ENCODE assay signal across 1 cellular context in the genomic region with DNA sequence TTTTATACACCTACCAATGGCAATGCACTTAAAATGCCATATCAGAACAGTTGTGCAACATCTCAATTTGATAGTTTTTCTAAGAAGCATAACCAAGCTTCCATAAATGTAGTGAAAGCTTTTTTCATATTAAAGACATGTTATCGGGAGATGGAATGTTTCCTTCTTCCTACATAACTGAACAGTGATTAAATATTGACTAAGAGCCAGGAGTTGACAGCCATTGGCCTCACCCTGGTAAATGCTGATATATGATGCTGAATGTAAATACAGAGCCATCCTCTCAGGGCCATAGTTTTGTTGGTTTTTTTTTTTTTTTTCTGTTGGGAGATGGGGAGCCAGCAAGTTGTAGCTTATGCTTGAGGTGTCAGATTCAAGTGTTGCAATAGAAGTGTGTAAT.
A peak's percentile ranks its signal among the peaks of the same experiment; 100 is the strongest.
TF ChIP-seq lines count a peak whose summit lies in the region.

No MANE protein-coding gene starts in this region.

TF ChIP-seq in HEK293, 187 proteins besides CTCF, POLR2A, EP300 and RAD21 (continued from another document and continues in another):
- TF ChIP-seq, protein P1, sequence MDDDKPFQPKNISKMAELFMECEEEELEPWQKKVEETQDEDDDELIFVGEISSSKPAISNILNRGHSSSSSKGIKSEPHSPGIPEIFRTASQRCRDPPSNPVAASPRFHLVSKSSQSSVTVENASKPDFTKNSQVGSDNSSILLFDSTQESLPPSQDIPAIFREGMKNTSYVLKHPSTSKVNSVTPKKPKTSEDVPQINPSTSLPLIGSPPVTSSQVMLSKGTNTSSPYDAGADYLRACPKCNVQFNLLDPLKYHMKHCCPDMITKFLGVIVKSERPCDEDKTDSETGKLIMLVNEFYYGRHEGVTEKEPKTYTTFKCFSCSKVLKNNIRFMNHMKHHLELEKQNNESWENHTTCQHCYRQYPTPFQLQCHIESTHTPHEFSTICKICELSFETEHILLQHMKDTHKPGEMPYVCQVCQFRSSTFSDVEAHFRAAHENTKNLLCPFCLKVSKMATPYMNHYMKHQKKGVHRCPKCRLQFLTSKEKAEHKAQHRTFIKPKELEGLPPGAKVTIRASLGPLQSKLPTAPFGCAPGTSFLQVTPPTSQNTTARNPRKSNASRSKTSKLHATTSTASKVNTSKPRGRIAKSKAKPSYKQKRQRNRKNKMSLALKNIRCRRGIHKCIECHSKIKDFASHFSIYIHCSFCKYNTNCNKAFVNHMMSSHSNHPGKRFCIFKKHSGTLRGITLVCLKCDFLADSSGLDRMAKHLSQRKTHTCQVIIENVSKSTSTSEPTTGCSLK (tag by site-specific recombination; IDR thresholded peaks at IDR 0.05), result no peak
- TF ChIP-seq ZNF324 (tag by site-specific recombination; IDR thresholded peaks at IDR 0.05) (no peak), ZNF157 (tag by site-specific recombination; IDR thresholded peaks at IDR 0.05) (no peak), ZNF707 (tag by site-specific recombination; IDR thresholded peaks at IDR 0.05) (no peak), ZNF792 (tag by site-specific recombination; IDR thresholded peaks at IDR 0.05) (no peak), ZNF2 (tag by site-specific recombination; IDR thresholded peaks at IDR 0.05) (0 out of 2 replicates have a peak, but pooled peaks have one; percentile 46), GLI2 (tag by site-specific recombination; IDR thresholded peaks at IDR 0.05; ENCODE audit: borderline replicate concordance, low read depth) (no peak; the same call in 1 of the 2 replicates), SCRT2 (tag by site-specific recombination; IDR thresholded peaks at IDR 0.05) (no peak), ZNF341 (tag by site-specific recombination; IDR thresholded peaks at IDR 0.05; ENCODE audit: low read depth) (no peak), ZNF19 (tag by site-specific recombination; IDR thresholded peaks at IDR 0.05; ENCODE audit: low read depth) (no peak), ZBTB1 (tag by site-specific recombination; IDR thresholded peaks at IDR 0.05) (no peak), ZBTB7A (tag by site-specific recombination; IDR thresholded peaks at IDR 0.05; ENCODE audit: low read depth) (no peak), ZNF610 (tag by site-specific recombination; IDR thresholded peaks at IDR 0.05; ENCODE audit: borderline replicate concordance) (no peak), ZBTB8A (tag by site-specific recombination; IDR thresholded peaks at IDR 0.05) (0 out of 2 replicates have a peak, but pooled peaks have one; percentile 22), ZNF184 (tag by site-specific recombination; IDR thresholded peaks at IDR 0.05) (no peak), ZNF549 (tag by site-specific recombination; IDR thresholded peaks at IDR 0.05) (no peak), ZSCAN30 (tag by site-specific recombination; IDR thresholded peaks at IDR 0.05) (no peak), ZNF530 (tag by site-specific recombination; IDR thresholded peaks at IDR 0.05; ENCODE audit: low read depth) (no peak), ZNF24 (tag by site-specific recombination; IDR thresholded peaks at IDR 0.05) (0 out of 2 replicates have a peak, but pooled peaks have one; percentile 30), SP2 (tag by site-specific recombination; IDR thresholded peaks at IDR 0.05) (no peak), ZNF747 (tag by site-specific recombination; IDR thresholded peaks at IDR 0.05) (no peak), ZNF596 (tag by site-specific recombination; IDR thresholded peaks at IDR 0.05) (no peak), ZNF221 (tag by site-specific recombination; IDR thresholded peaks at IDR 0.05; ENCODE audit: borderline replicate concordance) (no peak), ZNF292 (tag by site-specific recombination; IDR thresholded peaks at IDR 0.05; ENCODE audit: borderline replicate concordance, low read depth) (no peak), GFI1B (tag by site-specific recombination; IDR thresholded peaks at IDR 0.05) (no peak), KLF7 (tag by site-specific recombination; IDR thresholded peaks at IDR 0.05; ENCODE audit: borderline replicate concordance) (no peak), MYNN (tag by site-specific recombination; IDR thresholded peaks at IDR 0.05; ENCODE audit: borderline replicate concordance) (no peak; the same call in 1 of the 2 replicates), PRDM1 (tag by site-specific recombination; IDR thresholded peaks at IDR 0.05) (no peak), ZNF670 (tag by site-specific recombination; IDR thresholded peaks at IDR 0.05; ENCODE audit: low read depth) (no peak), ZNF140 (tag by site-specific recombination; IDR thresholded peaks at IDR 0.05) (no peak), ZNF768 (tag by site-specific recombination; IDR thresholded peaks at IDR 0.05) (no peak), TRIM28 (IDR thresholded peaks at IDR 0.05; ENCODE audit: borderline replicate concordance, low read length) (no peak; the same call in 1 of the 2 replicates), ZFP37 (tag by site-specific recombination; IDR thresholded peaks at IDR 0.05) (no peak), ZNF239 (tag by site-specific recombination; IDR thresholded peaks at IDR 0.05) (no peak), ZBTB20 (tag by site-specific recombination; IDR thresholded peaks at IDR 0.05) (peak; percentile 75)
- TF ChIP-seq, protein P2, sequence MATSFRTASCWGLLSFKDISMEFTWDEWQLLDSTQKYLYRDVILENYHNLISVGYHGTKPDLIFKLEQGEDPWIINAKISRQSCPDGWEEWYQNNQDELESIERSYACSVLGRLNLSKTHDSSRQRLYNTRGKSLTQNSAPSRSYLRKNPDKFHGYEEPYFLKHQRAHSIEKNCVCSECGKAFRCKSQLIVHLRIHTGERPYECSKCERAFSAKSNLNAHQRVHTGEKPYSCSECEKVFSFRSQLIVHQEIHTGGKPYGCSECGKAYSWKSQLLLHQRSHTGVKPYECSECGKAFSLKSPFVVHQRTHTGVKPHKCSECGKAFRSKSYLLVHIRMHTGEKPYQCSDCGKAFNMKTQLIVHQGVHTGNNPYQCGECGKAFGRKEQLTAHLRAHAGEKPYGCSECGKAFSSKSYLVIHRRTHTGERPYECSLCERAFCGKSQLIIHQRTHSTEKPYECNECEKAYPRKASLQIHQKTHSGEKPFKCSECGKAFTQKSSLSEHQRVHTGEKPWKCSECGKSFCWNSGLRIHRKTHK (tag by site-specific recombination; IDR thresholded peaks at IDR 0.05), result no peak
- TF ChIP-seq, protein P3, sequence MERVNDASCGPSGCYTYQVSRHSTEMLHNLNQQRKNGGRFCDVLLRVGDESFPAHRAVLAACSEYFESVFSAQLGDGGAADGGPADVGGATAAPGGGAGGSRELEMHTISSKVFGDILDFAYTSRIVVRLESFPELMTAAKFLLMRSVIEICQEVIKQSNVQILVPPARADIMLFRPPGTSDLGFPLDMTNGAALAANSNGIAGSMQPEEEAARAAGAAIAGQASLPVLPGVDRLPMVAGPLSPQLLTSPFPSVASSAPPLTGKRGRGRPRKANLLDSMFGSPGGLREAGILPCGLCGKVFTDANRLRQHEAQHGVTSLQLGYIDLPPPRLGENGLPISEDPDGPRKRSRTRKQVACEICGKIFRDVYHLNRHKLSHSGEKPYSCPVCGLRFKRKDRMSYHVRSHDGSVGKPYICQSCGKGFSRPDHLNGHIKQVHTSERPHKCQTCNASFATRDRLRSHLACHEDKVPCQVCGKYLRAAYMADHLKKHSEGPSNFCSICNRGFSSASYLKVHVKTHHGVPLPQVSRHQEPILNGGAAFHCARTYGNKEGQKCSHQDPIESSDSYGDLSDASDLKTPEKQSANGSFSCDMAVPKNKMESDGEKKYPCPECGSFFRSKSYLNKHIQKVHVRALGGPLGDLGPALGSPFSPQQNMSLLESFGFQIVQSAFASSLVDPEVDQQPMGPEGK (tag by site-specific recombination; IDR thresholded peaks at IDR 0.05), result peak; percentile 60; the same call in 1 of the 2 replicates
- TF ChIP-seq, protein P4, sequence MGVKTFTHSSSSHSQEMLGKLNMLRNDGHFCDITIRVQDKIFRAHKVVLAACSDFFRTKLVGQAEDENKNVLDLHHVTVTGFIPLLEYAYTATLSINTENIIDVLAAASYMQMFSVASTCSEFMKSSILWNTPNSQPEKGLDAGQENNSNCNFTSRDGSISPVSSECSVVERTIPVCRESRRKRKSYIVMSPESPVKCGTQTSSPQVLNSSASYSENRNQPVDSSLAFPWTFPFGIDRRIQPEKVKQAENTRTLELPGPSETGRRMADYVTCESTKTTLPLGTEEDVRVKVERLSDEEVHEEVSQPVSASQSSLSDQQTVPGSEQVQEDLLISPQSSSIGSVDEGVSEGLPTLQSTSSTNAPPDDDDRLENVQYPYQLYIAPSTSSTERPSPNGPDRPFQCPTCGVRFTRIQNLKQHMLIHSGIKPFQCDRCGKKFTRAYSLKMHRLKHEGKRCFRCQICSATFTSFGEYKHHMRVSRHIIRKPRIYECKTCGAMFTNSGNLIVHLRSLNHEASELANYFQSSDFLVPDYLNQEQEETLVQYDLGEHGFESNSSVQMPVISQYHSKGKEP (tag by site-specific recombination; IDR thresholded peaks at IDR 0.05), result no peak
- TF ChIP-seq, protein P5, sequence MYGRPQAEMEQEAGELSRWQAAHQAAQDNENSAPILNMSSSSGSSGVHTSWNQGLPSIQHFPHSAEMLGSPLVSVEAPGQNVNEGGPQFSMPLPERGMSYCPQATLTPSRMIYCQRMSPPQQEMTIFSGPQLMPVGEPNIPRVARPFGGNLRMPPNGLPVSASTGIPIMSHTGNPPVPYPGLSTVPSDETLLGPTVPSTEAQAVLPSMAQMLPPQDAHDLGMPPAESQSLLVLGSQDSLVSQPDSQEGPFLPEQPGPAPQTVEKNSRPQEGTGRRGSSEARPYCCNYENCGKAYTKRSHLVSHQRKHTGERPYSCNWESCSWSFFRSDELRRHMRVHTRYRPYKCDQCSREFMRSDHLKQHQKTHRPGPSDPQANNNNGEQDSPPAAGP (tag by site-specific recombination; IDR thresholded peaks at IDR 0.05), result no peak
- TF ChIP-seq, protein P6, sequence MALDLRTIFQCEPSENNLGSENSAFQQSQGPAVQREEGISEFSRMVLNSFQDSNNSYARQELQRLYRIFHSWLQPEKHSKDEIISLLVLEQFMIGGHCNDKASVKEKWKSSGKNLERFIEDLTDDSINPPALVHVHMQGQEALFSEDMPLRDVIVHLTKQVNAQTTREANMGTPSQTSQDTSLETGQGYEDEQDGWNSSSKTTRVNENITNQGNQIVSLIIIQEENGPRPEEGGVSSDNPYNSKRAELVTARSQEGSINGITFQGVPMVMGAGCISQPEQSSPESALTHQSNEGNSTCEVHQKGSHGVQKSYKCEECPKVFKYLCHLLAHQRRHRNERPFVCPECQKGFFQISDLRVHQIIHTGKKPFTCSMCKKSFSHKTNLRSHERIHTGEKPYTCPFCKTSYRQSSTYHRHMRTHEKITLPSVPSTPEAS (tag by site-specific recombination; IDR thresholded peaks at IDR 0.05), result no peak
- TF ChIP-seq, protein P7, sequence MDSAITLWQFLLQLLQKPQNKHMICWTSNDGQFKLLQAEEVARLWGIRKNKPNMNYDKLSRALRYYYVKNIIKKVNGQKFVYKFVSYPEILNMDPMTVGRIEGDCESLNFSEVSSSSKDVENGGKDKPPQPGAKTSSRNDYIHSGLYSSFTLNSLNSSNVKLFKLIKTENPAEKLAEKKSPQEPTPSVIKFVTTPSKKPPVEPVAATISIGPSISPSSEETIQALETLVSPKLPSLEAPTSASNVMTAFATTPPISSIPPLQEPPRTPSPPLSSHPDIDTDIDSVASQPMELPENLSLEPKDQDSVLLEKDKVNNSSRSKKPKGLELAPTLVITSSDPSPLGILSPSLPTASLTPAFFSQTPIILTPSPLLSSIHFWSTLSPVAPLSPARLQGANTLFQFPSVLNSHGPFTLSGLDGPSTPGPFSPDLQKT (IDR thresholded peaks at IDR 0.05; ENCODE audit: borderline replicate concordance, low read depth, low read length), result no peak
- TF ChIP-seq, protein P8, sequence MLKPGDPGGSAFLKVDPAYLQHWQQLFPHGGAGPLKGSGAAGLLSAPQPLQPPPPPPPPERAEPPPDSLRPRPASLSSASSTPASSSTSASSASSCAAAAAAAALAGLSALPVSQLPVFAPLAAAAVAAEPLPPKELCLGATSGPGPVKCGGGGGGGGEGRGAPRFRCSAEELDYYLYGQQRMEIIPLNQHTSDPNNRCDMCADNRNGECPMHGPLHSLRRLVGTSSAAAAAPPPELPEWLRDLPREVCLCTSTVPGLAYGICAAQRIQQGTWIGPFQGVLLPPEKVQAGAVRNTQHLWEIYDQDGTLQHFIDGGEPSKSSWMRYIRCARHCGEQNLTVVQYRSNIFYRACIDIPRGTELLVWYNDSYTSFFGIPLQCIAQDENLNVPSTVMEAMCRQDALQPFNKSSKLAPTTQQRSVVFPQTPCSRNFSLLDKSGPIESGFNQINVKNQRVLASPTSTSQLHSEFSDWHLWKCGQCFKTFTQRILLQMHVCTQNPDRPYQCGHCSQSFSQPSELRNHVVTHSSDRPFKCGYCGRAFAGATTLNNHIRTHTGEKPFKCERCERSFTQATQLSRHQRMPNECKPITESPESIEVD (tag by site-specific recombination; IDR thresholded peaks at IDR 0.05), result peak; percentile 99
- TF ChIP-seq, protein P9, sequence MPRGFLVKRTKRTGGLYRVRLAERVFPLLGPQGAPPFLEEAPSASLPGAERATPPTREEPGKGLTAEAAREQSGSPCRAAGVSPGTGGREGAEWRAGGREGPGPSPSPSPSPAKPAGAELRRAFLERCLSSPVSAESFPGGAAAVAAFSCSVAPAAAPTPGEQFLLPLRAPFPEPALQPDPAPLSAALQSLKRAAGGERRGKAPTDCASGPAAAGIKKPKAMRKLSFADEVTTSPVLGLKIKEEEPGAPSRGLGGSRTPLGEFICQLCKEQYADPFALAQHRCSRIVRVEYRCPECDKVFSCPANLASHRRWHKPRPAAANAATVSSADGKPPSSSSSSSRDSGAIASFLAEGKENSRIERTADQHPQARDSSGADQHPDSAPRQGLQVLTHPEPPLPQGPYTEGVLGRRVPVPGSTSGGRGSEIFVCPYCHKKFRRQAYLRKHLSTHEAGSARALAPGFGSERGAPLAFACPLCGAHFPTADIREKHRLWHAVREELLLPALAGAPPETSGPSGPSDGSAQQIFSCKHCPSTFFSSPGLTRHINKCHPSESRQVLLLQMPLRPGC (tag by site-specific recombination; IDR thresholded peaks at IDR 0.05), result peak; percentile 79
